ENCODE assay signal across 8 cellular contexts in genomic region chr16:31201511-31202401, GRCh38. TPM values are rescaled to one million over a fixed set of nuclear protein-coding genes. Genes with fewer than 3 reads are reported as not detected.
DNase-seq lines count a peak whose midpoint lies in the region; ATAC-seq, FAIRE-seq and TF ChIP-seq lines count a peak whose summit lies in the region.

No MANE protein-coding gene starts in this region.

- H3K4me1 ChIP-seq in Panc1 (ENCODE audit: control insufficient read depth, insufficient read depth, low read length) = peaks cover 22% of the 10 kb centered on the region
- H3K4me1 ChIP-seq in keratinocyte (ENCODE audit: control insufficient read depth, extremely low read depth, insufficient read depth, low read length) = peaks cover 23% of the 10 kb centered on the region

- CTCF ChIA-PET in Panc1 (lab: Charles Lee) = interaction anchor here (0.5 to 1.8 kb wide), 4 partner anchors 14 to 242 kb away, joined by 3 to 6 read pairs (median 3); no protein-coding TSS in a partner anchor

- intact Hi-C loops in Panc1 (cut with micrococcal nuclease; ENCODE audit: unreplicated experiment) = loop anchor here (2.0 to 10.0 kb wide), 4 partner anchors 63 to 241 kb away; partner anchors contain the start of gene ZNF843

- H3K27me3 ChIP-seq in Panc1 (ENCODE audit: control insufficient read depth, insufficient read depth, low read length) = no peaks in the 10 kb centered on the region
- H3K27me3 ChIP-seq in keratinocyte (ENCODE audit: control insufficient read depth, extremely low read depth, insufficient read depth, low read length) = no peaks in the 10 kb centered on the region

- in situ Hi-C loops in Panc1 (cut with HindIII; ENCODE audit: low pct_unique_long_range_greater_than_20kb, low sequenced_read_pairs) = no loop called here

- H4K20me1 ChIP-seq in keratinocyte (ENCODE audit: control insufficient read depth, extremely low read depth, insufficient read depth, low read length) = peaks cover 4% of the 10 kb centered on the region

- no peak overlapping the region for H3K27ac Mint-ChIP-seq in brain

- FAIRE-seq in keratinocyte (lab: Jason Lieb, UNC) = peak; percentile 49

- H3K36me3 ChIP-seq in Panc1 (ENCODE audit: control insufficient read depth, insufficient read depth, low read length) (no peaks in the 10 kb centered on the region), keratinocyte (ENCODE audit: control insufficient read depth in 2 of 2, extremely low read depth in 1 of 2, insufficient read depth in 2 of 2, low read length in 2 of 2) (peaks cover 0 to 5% of the 10 kb centered on the region in 2 experiments)

- peak overlapping the region; percentile 77 for H2AFZ ChIP-seq in keratinocyte (ENCODE audit: control insufficient read depth, low read length)

- BruUV-seq in Panc1 (replicated peaks; lab: Mats Ljungman, UMichigan) = TSS peak; percentile 98

- H3K27ac ChIP-seq in Panc1 (ENCODE audit: low read length) (peak overlapping the region; percentile 71), keratinocyte (ENCODE audit: control insufficient read depth, insufficient read depth, low read length) (peak overlapping the region; percentile 56)

- peaks cover 14% of the 10 kb centered on the region for H3K4me1 Mint-ChIP-seq in brain

- TF ChIP-seq CTCF in Panc1 (IDR thresholded peaks at IDR 0.05) (no peak), brain (conservative IDR thresholded peaks at IDR 0.05) (no peak), keratinocyte (optimal IDR thresholded peaks at IDR 0.05 in 1 of 3, IDR thresholded peaks at IDR 0.05 in 1 of 3, conservative IDR thresholded peaks at IDR 0.05 in 1 of 3; ENCODE audit: extremely low read depth in 1 of 3, insufficient read depth in 2 of 3, low read length in 3 of 3) (no peak)

- H3K36me3 Mint-ChIP-seq in brain = peaks cover 48% of the 10 kb centered on the region

- DNase-seq in Panc1 (ENCODE audit: low read depth, low spot score) = no peak
- DNase-seq in keratinocyte (ENCODE audit: low read depth, low spot score) = no peak
- DNase-seq in stimulated activated CD4-positive, alpha-beta T cell treated with anti-CD3 and anti-CD28 coated beads, Interleukin-4, amount 100 ng/mL, for 4 hours = peak; percentile 27 to 45
- no peak for DNase-seq in A172 (ENCODE audit: low spot score)
- DNase-seq in NCI-H2029 treated with DMSO at 0.1 percent for 48 hours (lab: John Stamatoyannopoulos, UW) = no peak

- H3K9me1 ChIP-seq in keratinocyte (ENCODE audit: control insufficient read depth, extremely low read depth, insufficient read depth, low read length) = no peaks in the 10 kb centered on the region

- peak overlapping the region in 4 of 5 experiments; percentile 52 to 68 (median 60) for H3K4me3 Mint-ChIP-seq in brain

- ATAC-seq in GM18498 (IDR thresholded peaks at IDR 0.05; ENCODE audit: unreplicated experiment) = peak; percentile 67
- ATAC-seq in HG02623 (IDR thresholded peaks at IDR 0.05; ENCODE audit: unreplicated experiment) = peak; percentile 40
- ATAC-seq in Panc1 = peak; percentile 71

- peaks cover 58% of the 10 kb centered on the region for H3K27me3 Mint-ChIP-seq in brain

- peak overlapping the region; percentile 92 for H3K4me2 ChIP-seq in keratinocyte (ENCODE audit: control insufficient read depth, extremely low read depth, insufficient read depth, low read depth, low read length)

- POLR2A ChIA-PET in Panc1 (lab: Charles Lee) = interaction anchor here (0.5 to 0.6 kb wide), 5 partner anchors 23 to 255 kb away, joined by 5 to 17 read pairs (median 9); no protein-coding TSS in a partner anchor

- H3K4me3 ChIP-seq in Panc1 (ENCODE audit: low read depth in 2 of 2, low read length in 2 of 2) = peak overlapping the region; percentile 51 to 69
- peak overlapping the region; percentile 63 to 79 (median 78) for H3K4me3 ChIP-seq in keratinocyte (ENCODE audit: control insufficient read depth in 2 of 3, extremely low read depth in 1 of 3, insufficient read depth in 2 of 3, low read depth in 1 of 3, low read length in 3 of 3)

- peaks cover 0 to 5% (median 0%) of the 10 kb centered on the region in 5 experiments for H3K9me3 Mint-ChIP-seq in brain

- H3K79me2 ChIP-seq in keratinocyte (ENCODE audit: control insufficient read depth, insufficient read depth, low read length) = peaks cover 2% of the 10 kb centered on the region

- dilution Hi-C loops in keratinocyte (cut with MboI; ENCODE audit: extremely low pct_ligation_motif_present, low sequenced_read_pairs) = no loop called here

- H3K9ac ChIP-seq in keratinocyte (ENCODE audit: control insufficient read depth, extremely low read depth, insufficient read depth, low read length) = peak overlapping the region; percentile 72

- no peaks in the 10 kb centered on the region for H3K9me3 ChIP-seq in Panc1 (ENCODE audit: control insufficient read depth, insufficient read depth, low read depth, low read length)
- H3K9me3 ChIP-seq in keratinocyte (ENCODE audit: control insufficient read depth, low read depth, low read length) = no peaks in the 10 kb centered on the region

RNA-seq across cellular contexts. Expression of gene PYCARD, which starts 0.8 kb away (rescaled TPM):
- 99.4 TPM for total RNA-seq in Panc1 (2021; ENCODE audit: unreplicated experiment)
- 229 TPM for polyA plus RNA-seq in Panc1 (2012; ENCODE audit: insufficient read length)
- 6.4 TPM for polyA plus RNA-seq in brain (ENCODE audit: insufficient read depth, low read depth, low replicate concordance)
- 46.4 to 84.9 TPM (median 58.1 TPM) in 3 replicates for polyA plus RNA-seq in keratinocyte
- polyA plus RNA-seq in keratinocyte (2011; ENCODE audit: low read depth) = 18.4 TPM
- 33.0 and 90.8 TPM in 2 replicates for polyA plus RNA-seq in keratinocyte (2011; cell fraction: cytosol; rRNA removed)
- 21.8 and 25.3 TPM in 2 replicates for polyA plus RNA-seq in keratinocyte (2011; cell fraction: nucleus; rRNA removed)
- 82.2 and 114 TPM in 2 replicates for polyA plus RNA-seq in keratinocyte (2012; ENCODE audit: low replicate concordance)
- polyA minus RNA-seq in keratinocyte = 25.1 to 88.4 TPM (median 60.1 TPM) in 3 replicates
- polyA minus RNA-seq in keratinocyte (2011; cell fraction: cytosol; rRNA and poly(A)+ RNA removed) = 162 TPM
- polyA minus RNA-seq in keratinocyte (2011; cell fraction: nucleus; rRNA and poly(A)+ RNA removed) = 11.1 and 12.3 TPM in 2 replicates
- not detected in 2 replicates for total RNA-seq in A172 (2014; rRNA removed; shearing (Covaris generic))

RNA-seq across cellular contexts. Expression of gene TRIM72, which starts 12.2 kb away (rescaled TPM):
- total RNA-seq in Panc1 (2021; ENCODE audit: unreplicated experiment) = 0.08 TPM
- polyA plus RNA-seq in Panc1 (2012; ENCODE audit: insufficient read length) = 0.10 TPM
- polyA plus RNA-seq in brain (ENCODE audit: insufficient read depth, low read depth, low replicate concordance) (0.14 TPM), keratinocyte (under 0.01 TPM in 1 of 3 replicates, not detected in the others)
- polyA plus RNA-seq in keratinocyte (2011; ENCODE audit: low read depth) = 0.06 TPM
- polyA plus RNA-seq in keratinocyte (2011; cell fraction: cytosol; rRNA removed) = not detected in 2 replicates
- polyA plus RNA-seq in keratinocyte (2011; cell fraction: nucleus; rRNA removed) = 0.01 and 0.04 TPM in 2 replicates
- polyA plus RNA-seq in keratinocyte (2012; ENCODE audit: low replicate concordance) = 0.06 TPM in 1 of 2 replicates, not detected in the other
- polyA minus RNA-seq in keratinocyte = not detected in 3 replicates
- not detected for polyA minus RNA-seq in keratinocyte (2011; cell fraction: cytosol; rRNA and poly(A)+ RNA removed)
- polyA minus RNA-seq in keratinocyte (2011; cell fraction: nucleus; rRNA and poly(A)+ RNA removed) = not detected in 2 replicates
- under 0.01 and 0.02 TPM in 2 replicates for total RNA-seq in A172 (2014; rRNA removed; shearing (Covaris generic))

RNA-seq across cellular contexts. Expression of gene PYDC1, which starts 15.2 kb away (rescaled TPM):
- not detected for total RNA-seq in Panc1 (2021; ENCODE audit: unreplicated experiment)
- 1.1 TPM for polyA plus RNA-seq in Panc1 (2012; ENCODE audit: insufficient read length)
- 5.0 TPM for polyA plus RNA-seq in brain (ENCODE audit: insufficient read depth, low read depth, low replicate concordance)
- polyA plus RNA-seq in keratinocyte = not detected in 3 replicates
- polyA plus RNA-seq in keratinocyte (2011; ENCODE audit: low read depth) = 5.0 TPM
- not detected in 2 replicates for polyA plus RNA-seq in keratinocyte (2011; cell fraction: cytosol; rRNA removed)
- polyA plus RNA-seq in keratinocyte (2011; cell fraction: nucleus; rRNA removed) = 0.17 TPM in 1 of 2 replicates, not detected in the other
- 9.4 TPM in 1 of 2 replicates, not detected in the other for polyA plus RNA-seq in keratinocyte (2012; ENCODE audit: low replicate concordance)
- not detected in 3 replicates for polyA minus RNA-seq in keratinocyte
- polyA minus RNA-seq in keratinocyte (2011; cell fraction: cytosol; rRNA and poly(A)+ RNA removed) = not detected
- not detected in 2 replicates for polyA minus RNA-seq in keratinocyte (2011; cell fraction: nucleus; rRNA and poly(A)+ RNA removed)
- not detected in 2 replicates for total RNA-seq in A172 (2014; rRNA removed; shearing (Covaris generic))

RNA-seq across cellular contexts. Expression of gene FUS, which starts 21.8 kb away (rescaled TPM):
- 441 TPM for total RNA-seq in Panc1 (2021; ENCODE audit: unreplicated experiment)
- polyA plus RNA-seq in Panc1 (2012; ENCODE audit: insufficient read length) = 465 TPM
- 418 TPM for polyA plus RNA-seq in brain (ENCODE audit: insufficient read depth, low read depth, low replicate concordance)
- 88.0 to 210 TPM (median 199 TPM) in 3 replicates for polyA plus RNA-seq in keratinocyte
- 138 TPM for polyA plus RNA-seq in keratinocyte (2011; ENCODE audit: low read depth)
- 50.2 and 69.9 TPM in 2 replicates for polyA plus RNA-seq in keratinocyte (2011; cell fraction: cytosol; rRNA removed)
- 170 and 201 TPM in 2 replicates for polyA plus RNA-seq in keratinocyte (2011; cell fraction: nucleus; rRNA removed)
- polyA plus RNA-seq in keratinocyte (2012; ENCODE audit: low replicate concordance) = 196 and 474 TPM in 2 replicates
- 44.0 to 226 TPM (median 102 TPM) in 3 replicates for polyA minus RNA-seq in keratinocyte
- polyA minus RNA-seq in keratinocyte (2011; cell fraction: cytosol; rRNA and poly(A)+ RNA removed) = 112 TPM
- polyA minus RNA-seq in keratinocyte (2011; cell fraction: nucleus; rRNA and poly(A)+ RNA removed) = 53.8 and 89.2 TPM in 2 replicates
- 14.4 and 26.9 TPM in 2 replicates for total RNA-seq in A172 (2014; rRNA removed; shearing (Covaris generic))

RNA-seq across cellular contexts. Expression of gene PRSS36, which starts 51.9 kb away (rescaled TPM):
- total RNA-seq in Panc1 (2021; ENCODE audit: unreplicated experiment) = 0.23 TPM
- 0.52 TPM for polyA plus RNA-seq in Panc1 (2012; ENCODE audit: insufficient read length)
- 0.92 TPM for polyA plus RNA-seq in brain (ENCODE audit: insufficient read depth, low read depth, low replicate concordance)
- polyA plus RNA-seq in keratinocyte = 0.08 to 0.95 TPM (median 0.43 TPM) in 3 replicates
- polyA plus RNA-seq in keratinocyte (2011; ENCODE audit: low read depth) = not detected
- 0.21 and 0.42 TPM in 2 replicates for polyA plus RNA-seq in keratinocyte (2011; cell fraction: cytosol; rRNA removed)
- 0.28 and 0.39 TPM in 2 replicates for polyA plus RNA-seq in keratinocyte (2011; cell fraction: nucleus; rRNA removed)
- 0.31 and 3.0 TPM in 2 replicates for polyA plus RNA-seq in keratinocyte (2012; ENCODE audit: low replicate concordance)
- polyA minus RNA-seq in keratinocyte = 0.26 TPM in 1 of 3 replicates, not detected in the others
- 3.5 TPM for polyA minus RNA-seq in keratinocyte (2011; cell fraction: cytosol; rRNA and poly(A)+ RNA removed)
- not detected in 2 replicates for polyA minus RNA-seq in keratinocyte (2011; cell fraction: nucleus; rRNA and poly(A)+ RNA removed)
- total RNA-seq in A172 (2014; rRNA removed; shearing (Covaris generic)) = 0.41 and 0.55 TPM in 2 replicates

Comparison
In these comparisons a context has a peak if more than half of its experiments do, and no peak if none do; other contexts are left out.
1. DNase-seq: peak in stimulated activated CD4-positive, alpha-beta T cell treated with anti-CD3 and anti-CD28 coated beads, Interleukin-4, amount 100 ng/mL, for 4 hours (2 of 2); none in Panc1 (single experiment), keratinocyte (single experiment), A172 (single experiment) and NCI-H2029 treated with DMSO at 0.1 percent for 48 hours (single experiment).
2. RNA of gene PYCARD, which starts 0.8 kb away (total RNA-seq): 99.4 TPM in Panc1 (single experiment); not detected in A172; every median in the first group is over 100 times any median in the second.
3. Peak in every context shown above with its lines, with median percentiles within 50 percentile points of each other: ATAC-seq.